In genomic region chr5:177417081-177417480, GRCh38 we compare ENCODE assay signal across 5 cellular contexts. TPM values are rescaled to one million over a fixed set of nuclear protein-coding genes. Genes with fewer than 3 reads are reported as not detected.
"Had no signal": no experiment of that assay in that cellular context is flagged by ENCODE, and none has a peak within 500 bp of the region (broad histone marks: within the 10 kb centered on the region; RNA-seq: fewer than 3 reads in every experiment).

No MANE protein-coding gene starts in this region.

RNA-seq across cellular contexts. Expression of gene PFN3, which starts 16.6 kb away (rescaled TPM):
- total RNA-seq: M059J, PC-3, Peyer's patch, SJCRH30, SK-MEL-5 had no signal

RNA-seq across cellular contexts. Expression of gene SLC34A1, which starts 32.8 kb away (rescaled TPM):
- total RNA-seq: SJCRH30 had no signal
